Comparison of ENCODE assay signal across 1 cellular context in the genomic region with DNA sequence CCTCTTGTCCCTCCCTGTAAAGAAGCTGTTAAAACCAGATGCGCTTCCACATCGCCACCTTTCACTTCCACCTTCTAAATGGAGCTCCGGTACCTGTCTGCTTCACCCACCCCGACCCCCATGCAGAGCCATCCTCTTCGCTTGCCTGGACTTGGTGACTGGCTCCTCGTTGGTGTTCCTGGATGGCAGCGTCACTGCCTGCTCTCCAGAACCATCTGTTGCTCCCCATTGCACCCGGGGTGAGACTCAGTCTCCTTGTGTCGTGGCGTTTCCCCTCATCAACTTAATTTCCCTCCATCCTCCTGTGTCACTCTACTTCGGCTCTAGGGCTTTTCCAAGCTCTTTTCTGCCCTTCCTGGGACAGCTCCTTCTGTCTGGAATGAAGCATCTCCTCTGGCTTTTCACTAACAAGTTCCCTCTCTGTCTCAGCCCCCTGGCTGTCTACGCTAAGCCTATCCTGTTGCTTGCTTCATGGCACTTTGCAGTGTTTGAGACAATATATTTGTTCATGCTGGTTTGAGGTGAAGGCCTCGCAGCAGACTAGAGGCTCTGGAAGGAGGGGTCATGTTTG.
TF ChIP-seq lines count a peak whose summit lies in the region.

No MANE protein-coding gene starts in this region.

TF ChIP-seq in HEK293, 187 proteins besides CTCF, POLR2A, EP300 and RAD21 (continued from another document):
- TF ChIP-seq ZNF777 (tag by site-specific recombination; IDR thresholded peaks at IDR 0.05; ENCODE audit: borderline replicate concordance) (no peak), IKZF3 (tag by site-specific recombination; IDR thresholded peaks at IDR 0.05) (no peak), SP3 (tag by site-specific recombination; IDR thresholded peaks at IDR 0.05) (no peak), TRIM28 (IDR thresholded peaks at IDR 0.05; ENCODE audit: borderline replicate concordance, low read length) (no peak), ZNF510 (tag by site-specific recombination; IDR thresholded peaks at IDR 0.05; ENCODE audit: insufficient replicate concordance) (no peak), ZNF658 (tag by site-specific recombination; IDR thresholded peaks at IDR 0.05) (no peak), GLI2 (tag by site-specific recombination; IDR thresholded peaks at IDR 0.05; ENCODE audit: borderline replicate concordance, low read depth) (no peak), ZNF146 (tag by site-specific recombination; IDR thresholded peaks at IDR 0.05) (no peak), ZNF138 (tag by site-specific recombination; IDR thresholded peaks at IDR 0.05; ENCODE audit: borderline replicate concordance) (no peak), ZNF404 (tag by site-specific recombination; IDR thresholded peaks at IDR 0.05) (no peak), SP7 (tag by site-specific recombination; IDR thresholded peaks at IDR 0.05) (no peak), ZFP3 (tag by site-specific recombination; IDR thresholded peaks at IDR 0.05; ENCODE audit: low read depth) (no peak), ZNF837 (tag by site-specific recombination; IDR thresholded peaks at IDR 0.05) (no peak), ZNF23 (tag by site-specific recombination; IDR thresholded peaks at IDR 0.05; ENCODE audit: borderline replicate concordance) (no peak), PRDM1 (tag by site-specific recombination; IDR thresholded peaks at IDR 0.05) (no peak), FEZF1 (tag by site-specific recombination; IDR thresholded peaks at IDR 0.05) (no peak), ZNF391 (tag by site-specific recombination; IDR thresholded peaks at IDR 0.05; ENCODE audit: borderline replicate concordance, low read depth) (no peak), ZNF175 (tag by site-specific recombination; IDR thresholded peaks at IDR 0.05) (no peak), ZNF654 (tag by site-specific recombination; IDR thresholded peaks at IDR 0.05; ENCODE audit: low read depth) (no peak), ZNF549 (tag by site-specific recombination; IDR thresholded peaks at IDR 0.05) (no peak)
- TF ChIP-seq, protein P1, sequence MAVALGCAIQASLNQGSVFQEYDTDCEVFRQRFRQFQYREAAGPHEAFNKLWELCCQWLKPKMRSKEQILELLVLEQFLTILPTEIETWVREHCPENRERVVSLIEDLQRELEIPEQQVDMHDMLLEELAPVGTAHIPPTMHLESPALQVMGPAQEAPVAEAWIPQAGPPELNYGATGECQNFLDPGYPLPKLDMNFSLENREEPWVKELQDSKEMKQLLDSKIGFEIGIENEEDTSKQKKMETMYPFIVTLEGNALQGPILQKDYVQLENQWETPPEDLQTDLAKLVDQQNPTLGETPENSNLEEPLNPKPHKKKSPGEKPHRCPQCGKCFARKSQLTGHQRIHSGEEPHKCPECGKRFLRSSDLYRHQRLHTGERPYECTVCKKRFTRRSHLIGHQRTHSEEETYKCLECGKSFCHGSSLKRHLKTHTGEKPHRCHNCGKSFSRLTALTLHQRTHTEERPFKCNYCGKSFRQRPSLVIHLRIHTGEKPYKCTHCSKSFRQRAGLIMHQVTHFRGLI (tag by site-specific recombination; IDR thresholded peaks at IDR 0.05), result no peak
- TF ChIP-seq, protein P2, sequence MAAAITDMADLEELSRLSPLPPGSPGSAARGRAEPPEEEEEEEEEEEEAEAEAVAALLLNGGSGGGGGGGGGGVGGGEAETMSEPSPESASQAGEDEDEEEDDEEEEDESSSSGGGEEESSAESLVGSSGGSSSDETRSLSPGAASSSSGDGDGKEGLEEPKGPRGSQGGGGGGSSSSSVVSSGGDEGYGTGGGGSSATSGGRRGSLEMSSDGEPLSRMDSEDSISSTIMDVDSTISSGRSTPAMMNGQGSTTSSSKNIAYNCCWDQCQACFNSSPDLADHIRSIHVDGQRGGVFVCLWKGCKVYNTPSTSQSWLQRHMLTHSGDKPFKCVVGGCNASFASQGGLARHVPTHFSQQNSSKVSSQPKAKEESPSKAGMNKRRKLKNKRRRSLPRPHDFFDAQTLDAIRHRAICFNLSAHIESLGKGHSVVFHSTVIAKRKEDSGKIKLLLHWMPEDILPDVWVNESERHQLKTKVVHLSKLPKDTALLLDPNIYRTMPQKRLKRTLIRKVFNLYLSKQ (tag by site-specific recombination; IDR thresholded peaks at IDR 0.05; ENCODE audit: borderline replicate concordance), result no peak
- TF ChIP-seq, protein P3, sequence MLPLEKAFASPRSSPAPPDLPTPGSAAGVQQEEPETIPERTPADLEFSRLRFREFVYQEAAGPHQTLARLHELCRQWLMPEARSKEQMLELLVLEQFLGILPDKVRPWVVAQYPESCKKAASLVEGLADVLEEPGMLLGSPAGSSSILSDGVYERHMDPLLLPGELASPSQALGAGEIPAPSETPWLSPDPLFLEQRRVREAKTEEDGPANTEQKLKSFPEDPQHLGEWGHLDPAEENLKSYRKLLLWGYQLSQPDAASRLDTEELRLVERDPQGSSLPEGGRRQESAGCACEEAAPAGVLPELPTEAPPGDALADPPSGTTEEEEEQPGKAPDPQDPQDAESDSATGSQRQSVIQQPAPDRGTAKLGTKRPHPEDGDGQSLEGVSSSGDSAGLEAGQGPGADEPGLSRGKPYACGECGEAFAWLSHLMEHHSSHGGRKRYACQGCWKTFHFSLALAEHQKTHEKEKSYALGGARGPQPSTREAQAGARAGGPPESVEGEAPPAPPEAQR (tag by site-specific recombination; IDR thresholded peaks at IDR 0.05), result no peak
- TF ChIP-seq, protein P4, sequence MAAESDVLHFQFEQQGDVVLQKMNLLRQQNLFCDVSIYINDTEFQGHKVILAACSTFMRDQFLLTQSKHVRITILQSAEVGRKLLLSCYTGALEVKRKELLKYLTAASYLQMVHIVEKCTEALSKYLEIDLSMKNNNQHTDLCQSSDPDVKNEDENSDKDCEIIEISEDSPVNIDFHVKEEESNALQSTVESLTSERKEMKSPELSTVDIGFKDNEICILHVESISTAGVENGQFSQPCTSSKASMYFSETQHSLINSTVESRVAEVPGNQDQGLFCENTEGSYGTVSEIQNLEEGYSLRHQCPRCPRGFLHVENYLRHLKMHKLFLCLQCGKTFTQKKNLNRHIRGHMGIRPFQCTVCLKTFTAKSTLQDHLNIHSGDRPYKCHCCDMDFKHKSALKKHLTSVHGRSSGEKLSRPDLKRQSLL (tag by site-specific recombination; IDR thresholded peaks at IDR 0.05), result 0 out of 2 replicates have a peak, but pooled peaks have one; percentile 32
